Comparison of ENCODE assay signal across 27 cellular contexts in genomic region chr15:27783668-27784067, GRCh38.
"Had no signal": no experiment of that assay in that cellular context is flagged by ENCODE, and none has a peak within 500 bp of the region (broad histone marks: within the 10 kb centered on the region; RNA-seq: fewer than 3 reads in every experiment).

No MANE protein-coding gene starts in this region.

- H3K36me3 Mint-ChIP-seq: memory B cell, naive B cell had no signal

- H3K4me3 ChIP-seq: coronary artery, gastrocnemius medialis, heart left ventricle, hepatocyte, lung, mucosa of descending colon, ovary, psoas muscle, right lobe of liver, stomach, thyroid gland had no signal

- H2AFZ ChIP-seq: hepatocyte had no signal

- H3K79me2 ChIP-seq: hepatocyte had no signal

- H3K4me1 Mint-ChIP-seq: memory B cell, naive B cell had no signal

- ATAC-seq: effector memory CD8-positive, alpha-beta T cell; gastrocnemius medialis; heart left ventricle; left lobe of liver; mucosa of descending colon; psoas muscle; right lobe of liver had no signal

- H3K27ac Mint-ChIP-seq: effector memory CD8-positive, alpha-beta T cell; memory B cell; naive B cell had no signal

- H3K27me3 ChIP-seq: gastrocnemius medialis, heart left ventricle, hepatocyte, ovary, right lobe of liver, stomach, thyroid gland had no signal

- H3K9me3 ChIP-seq: gastrocnemius medialis, heart left ventricle, ovary, psoas muscle, right lobe of liver, thyroid gland had no signal

- H3K4me1 ChIP-seq: gastrocnemius medialis, heart left ventricle, psoas muscle, right lobe of liver, stomach, thyroid gland had no signal

- H3K27me3 Mint-ChIP-seq: effector memory CD8-positive, alpha-beta T cell; memory B cell; naive B cell had no signal

- H3K9me3 Mint-ChIP-seq: nephron had no signal

- H3K27ac ChIP-seq: coronary artery, gastrocnemius medialis, heart left ventricle, hepatocyte, ovary, psoas muscle, right lobe of liver, stomach, thyroid gland had no signal

- H3K36me3 ChIP-seq: gastrocnemius medialis, heart left ventricle, ovary, right lobe of liver, stomach, thyroid gland had no signal

- H3K4me2 ChIP-seq: hepatocyte had no signal

- H3K4me3 Mint-ChIP-seq: effector memory CD8-positive, alpha-beta T cell; memory B cell; naive B cell; nephron had no signal

- DNase-seq: dermis blood vessel endothelial cell; effector memory CD8-positive, alpha-beta T cell; erythroblast; foreskin fibroblast; gastrocnemius medialis; heart left ventricle; mucosa of descending colon; naive B cell; occipital lobe; ovary; posterior cingulate gyrus; psoas muscle; right lobe of liver; small intestine; stimulated activated CD4-positive, alpha-beta T cell treated with anti-CD3 and anti-CD28 coated beads, Interleukin-15, amount 100 ng/mL, for 24 hours; stimulated activated CD4-positive, alpha-beta T cell treated with anti-CD3 and anti-CD28 coated beads, Interleukin-2, amount 100 ng/mL, for 48 hours; stimulated activated CD8-positive, alpha-beta memory T cell treated with anti-CD3 and anti-CD28 coated beads, Interleukin-4, amount 100 ng/mL, for 48 hours; stimulated activated naive CD4-positive, alpha-beta T cell; stomach; thyroid gland; trophoblast cell had no signal
